8 cellular contexts compared by ENCODE assay signal in genomic region chr19:32373614-32374295, GRCh38. TPM values are rescaled to one million over a fixed set of nuclear protein-coding genes. Genes with fewer than 3 reads are reported as not detected.
DNase-seq lines count a peak whose midpoint lies in the region; ATAC-seq and TF ChIP-seq lines count a peak whose summit lies in the region.

No MANE protein-coding gene starts in this region.

- H3K9me3 Mint-ChIP-seq in activated naive CD4-positive, alpha-beta T cell treated with anti-CD3 and anti-CD28 coated beads for 36 hours, result no peaks in the 10 kb centered on the region

- H3K4me1 Mint-ChIP-seq in activated naive CD4-positive, alpha-beta T cell treated with anti-CD3 and anti-CD28 coated beads for 36 hours (ENCODE audit: low read depth), result no peaks in the 10 kb centered on the region

- TF ChIP-seq CTCF in omental fat pad (IDR thresholded peaks at IDR 0.05), result no peak

- CTCF ChIA-PET in activated naive CD4-positive, alpha-beta T cell treated with anti-CD3 and anti-CD28 coated beads for 36 hours (lab: Charles Lee), result no interaction called here

- peaks cover 35% of the 10 kb centered on the region for H3K36me3 Mint-ChIP-seq in activated naive CD4-positive, alpha-beta T cell treated with anti-CD3 and anti-CD28 coated beads for 36 hours (ENCODE audit: low read depth)

- peak; percentile 88 for DNase-seq in GM03348 (ENCODE audit: low spot score)
- peak; percentile 99 for DNase-seq in OCI-M2 (lab: John Stamatoyannopoulos, UW; ENCODE audit: unreplicated experiment)
- no peak for DNase-seq in omental fat pad (ENCODE audit: low spot score)
- DNase-seq in activated CD8-positive, alpha-beta memory T cell treated with anti-CD3 and anti-CD28 coated beads for 24 hours, result no peak
- DNase-seq in activated naive CD4-positive, alpha-beta T cell treated with anti-CD3 and anti-CD28 coated beads for 36 hours, result no peak
- DNase-seq in activated CD4-positive, alpha-beta T cell treated with anti-CD3 and anti-CD28 coated beads for 48 hours, result no peak

- intact Hi-C loops in activated naive CD4-positive, alpha-beta T cell treated with anti-CD3 and anti-CD28 coated beads for 36 hours (cut with micrococcal nuclease), result no loop called here

- ATAC-seq in esophagus mucosa (peak; percentile 100), omental fat pad (ENCODE audit: low FRiP score) (peak; percentile 99), HG02571 (IDR thresholded peaks at IDR 0.05; ENCODE audit: unreplicated experiment) (no peak)

- H3K4me3 Mint-ChIP-seq in activated naive CD4-positive, alpha-beta T cell treated with anti-CD3 and anti-CD28 coated beads for 36 hours, result no peak overlapping the region

- no peak overlapping the region for H3K27ac Mint-ChIP-seq in activated naive CD4-positive, alpha-beta T cell treated with anti-CD3 and anti-CD28 coated beads for 36 hours

- H3K27me3 Mint-ChIP-seq in activated naive CD4-positive, alpha-beta T cell treated with anti-CD3 and anti-CD28 coated beads for 36 hours (ENCODE audit: low read depth), result no peaks in the 10 kb centered on the region

RNA-seq across cellular contexts. Expression of gene ZNF507, which starts 28.3 kb away (rescaled TPM):
- total RNA-seq in esophagus mucosa (8.5 TPM), omental fat pad (10 to 100 TPM; 12.2 to 29.6 (median 16.1) TPM)
- 10 to 100 TPM; 21.4 to 21.5 TPM for total RNA-seq in activated naive CD4-positive, alpha-beta T cell treated with anti-CD3 and anti-CD28 coated beads for 36 hours

RNA-seq across cellular contexts. Expression of gene DPY19L3, which starts 31.8 kb away (rescaled TPM):
- 9.0 TPM for total RNA-seq in esophagus mucosa
- 10 to 100 TPM; 20.8 to 43.8 (median 34.7) TPM for total RNA-seq in omental fat pad
- total RNA-seq in activated naive CD4-positive, alpha-beta T cell treated with anti-CD3 and anti-CD28 coated beads for 36 hours, result 10 to 100 TPM; 11.1 to 11.5 TPM

Comparison
In these comparisons a context has a peak if more than half of its experiments do, and no peak if none do; other contexts are left out.
1. DNase-seq: peak in GM03348 (single experiment) and OCI-M2 (single experiment); none in omental fat pad (single experiment), activated CD8-positive, alpha-beta memory T cell treated with anti-CD3 and anti-CD28 coated beads for 24 hours (single experiment), activated naive CD4-positive, alpha-beta T cell treated with anti-CD3 and anti-CD28 coated beads for 36 hours (single experiment) and activated CD4-positive, alpha-beta T cell treated with anti-CD3 and anti-CD28 coated beads for 48 hours (single experiment).